In the genomic region with DNA sequence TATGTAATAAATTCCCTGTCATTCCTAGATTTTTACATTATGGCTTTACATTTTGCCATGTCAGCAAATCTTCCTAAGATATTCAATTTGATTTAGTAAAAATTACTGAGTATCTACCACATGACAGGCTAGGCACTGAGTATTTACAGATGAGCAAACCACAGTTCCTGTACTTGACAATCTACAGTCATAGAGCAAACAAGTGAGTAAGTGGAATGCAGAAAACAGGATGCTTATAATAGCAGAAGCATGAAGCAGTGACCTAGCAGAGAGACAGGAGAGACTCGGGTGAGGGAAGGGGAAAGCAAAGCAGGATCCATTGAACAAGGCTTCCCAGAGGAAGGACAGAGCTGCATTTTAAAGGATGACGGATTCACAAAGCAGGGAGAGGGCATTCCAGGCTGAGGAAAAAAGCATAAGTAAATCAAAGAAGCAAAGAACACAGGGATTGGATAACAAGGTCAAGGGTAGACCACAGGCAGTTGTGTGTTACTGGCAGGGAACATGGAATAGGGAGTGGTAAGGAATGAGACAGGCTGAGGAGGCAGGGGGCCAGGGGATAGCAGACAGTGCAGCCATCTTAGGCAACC, we compare ENCODE assay signal across 13 cellular contexts.
A peak's percentile ranks its signal among the peaks of the same experiment; 100 is the strongest.
DNase-seq lines count a peak whose midpoint lies in the region; ATAC-seq and TF ChIP-seq lines count a peak whose summit lies in the region.
"Had no signal": no experiment of that assay in that cellular context is flagged by ENCODE, and none has a peak within 500 bp of the region (broad histone marks: within the 10 kb centered on the region; RNA-seq: fewer than 3 reads in every experiment).

No MANE protein-coding gene starts in this region.

- H3K27ac Mint-ChIP-seq in GM23338: no peak overlapping the region
- H3K27ac Mint-ChIP-seq in activated CD4-positive, alpha-beta memory T cell treated with anti-CD3 and anti-CD28 coated beads, Interleukin-2, amount 10 ng/mL, durations not matched to agents 7 days and 5 days: no peak overlapping the region
- no peak overlapping the region for H3K27ac Mint-ChIP-seq in effector memory CD8-positive, alpha-beta T cell
- H3K27ac Mint-ChIP-seq: T-helper 2 cell treated with Interferon-gamma antibody and Interleukin-4, amounts not matched to agents 5 μg/mL and 100 μg/mL, for 36 hours had no signal

- TF ChIP-seq CTCF in GM23338 (conservative IDR thresholded peaks at IDR 0.05; ENCODE audit: low read depth in 2 of 2) (no peak), foreskin keratinocyte (conservative IDR thresholded peaks at IDR 0.05) (no peak)

- peaks cover 3% of the 10 kb centered on the region; the same call in 1 of the 3 replicates for H3K9me3 Mint-ChIP-seq in GM23338
- H3K9me3 Mint-ChIP-seq in activated CD4-positive, alpha-beta memory T cell treated with anti-CD3 and anti-CD28 coated beads, Interleukin-2, amount 10 ng/mL, durations not matched to agents 7 days and 5 days: no peaks in the 10 kb centered on the region
- H3K9me3 Mint-ChIP-seq in effector memory CD8-positive, alpha-beta T cell: no peaks in the 10 kb centered on the region
- H3K9me3 Mint-ChIP-seq: T-helper 2 cell treated with Interferon-gamma antibody and Interleukin-4, amounts not matched to agents 5 μg/mL and 100 μg/mL, for 36 hours had no signal

- H3K27me3 Mint-ChIP-seq in GM23338 (ENCODE audit: insufficient read depth, low read depth, poor library complexity): no peaks in the 10 kb centered on the region
- H3K27me3 Mint-ChIP-seq in activated CD4-positive, alpha-beta memory T cell treated with anti-CD3 and anti-CD28 coated beads, Interleukin-2, amount 10 ng/mL, durations not matched to agents 7 days and 5 days: peaks cover 3% of the 10 kb centered on the region
- H3K27me3 Mint-ChIP-seq in effector memory CD8-positive, alpha-beta T cell: peaks cover 21 to 29% of the 10 kb centered on the region in 2 donors

- H2AFZ ChIP-seq in GM23338: peak overlapping the region; percentile 23; the same call in 1 of the 2 replicates

- peak overlapping the region; percentile 12 for H3K9ac ChIP-seq in adipocyte (ENCODE audit: low read length)

- H3K4me3 ChIP-seq in GM23338: no peak overlapping the region
- no peak overlapping the region for H3K4me3 ChIP-seq in adipocyte (ENCODE audit: low read length)
- H3K4me3 ChIP-seq in skeletal muscle cell (ENCODE audit: low read depth, low read length): no peak overlapping the region
- H3K4me3 ChIP-seq: body of pancreas, lower lobe of right lung, upper lobe of left lung had no signal

- H3K36me3 Mint-ChIP-seq in GM23338 (ENCODE audit: low read depth): no peaks in the 10 kb centered on the region
- H3K36me3 Mint-ChIP-seq in activated CD4-positive, alpha-beta memory T cell treated with anti-CD3 and anti-CD28 coated beads, Interleukin-2, amount 10 ng/mL, durations not matched to agents 7 days and 5 days (ENCODE audit: low read depth): no peaks in the 10 kb centered on the region
- no peaks in the 10 kb centered on the region for H3K36me3 Mint-ChIP-seq in effector memory CD8-positive, alpha-beta T cell (ENCODE audit: insufficient read depth)

- no peaks in the 10 kb centered on the region for H4K20me1 ChIP-seq in GM23338 (replicated peaks; ENCODE audit: insufficient read depth)

- H3K4me1 ChIP-seq in GM23338 (ENCODE audit: insufficient read depth) (no peaks in the 10 kb centered on the region; the same call in 1 of the 2 replicates), adipocyte (ENCODE audit: control insufficient read depth, insufficient read depth, low read length) (peaks cover 18% of the 10 kb centered on the region), foreskin keratinocyte (no peaks in the 10 kb centered on the region)
- H3K4me1 ChIP-seq: body of pancreas, lower lobe of right lung, upper lobe of left lung had no signal

- no peak overlapping the region for H3K4me2 ChIP-seq in GM23338

- no peak for DNase-seq in GM23338 (ENCODE audit: low spot score)
- DNase-seq in adipocyte (ENCODE audit: low read depth): peak; percentile 65
- peak; percentile 50 to 51 for DNase-seq in foreskin keratinocyte
- DNase-seq in skeletal muscle cell (ENCODE audit: low read depth): peak; percentile 62
- no peak for DNase-seq in stimulated activated naive CD4-positive, alpha-beta T cell treated with Interleukin-2 at 50 U/mL for 16 hours (lab: John Stamatoyannopoulos, UW)
- no peak for DNase-seq in NCI-H1092 (lab: John Stamatoyannopoulos, UW)
- DNase-seq in activated CD4-positive, alpha-beta memory T cell treated with anti-CD3 and anti-CD28 coated beads, Interleukin-2, amount 10 ng/mL, durations not matched to agents 7 days and 5 days: no peak
- DNase-seq in effector memory CD8-positive, alpha-beta T cell: no peak
- DNase-seq: lower lobe of right lung, NCI-H774, upper lobe of left lung had no signal

- no peaks in the 10 kb centered on the region for H3K27me3 ChIP-seq in GM23338 (ENCODE audit: insufficient read depth)
- peaks cover 3% of the 10 kb centered on the region for H3K27me3 ChIP-seq in adipocyte (replicated peaks; ENCODE audit: control insufficient read depth, insufficient read depth, low read length)
- peaks cover 67% of the 10 kb centered on the region for H3K27me3 ChIP-seq in foreskin keratinocyte
- H3K27me3 ChIP-seq: body of pancreas, upper lobe of left lung had no signal

- no peaks in the 10 kb centered on the region for H3K79me2 ChIP-seq in GM23338 (replicated peaks; ENCODE audit: insufficient read depth)

- ATAC-seq in GM23338: no peak
- ATAC-seq in foreskin keratinocyte: peak; percentile 55
- ATAC-seq in effector memory CD8-positive, alpha-beta T cell (replicated peaks): no peak
- ATAC-seq: body of pancreas had no signal

- H3K9me2 ChIP-seq in GM23338 (ENCODE audit: insufficient read depth): peaks cover 7% of the 10 kb centered on the region

- no peaks in the 10 kb centered on the region for H3K4me1 Mint-ChIP-seq in GM23338
- H3K4me1 Mint-ChIP-seq in activated CD4-positive, alpha-beta memory T cell treated with anti-CD3 and anti-CD28 coated beads, Interleukin-2, amount 10 ng/mL, durations not matched to agents 7 days and 5 days: no peaks in the 10 kb centered on the region
- no peaks in the 10 kb centered on the region for H3K4me1 Mint-ChIP-seq in effector memory CD8-positive, alpha-beta T cell (ENCODE audit: low read depth in 2 of 2)

- CTCF ChIA-PET in activated CD4-positive, alpha-beta memory T cell treated with anti-CD3 and anti-CD28 coated beads, Interleukin-2, amount 10 ng/mL, durations not matched to agents 7 days and 5 days (lab: Charles Lee): no interaction called here

- no peaks in the 10 kb centered on the region for H3F3A ChIP-seq in GM23338 (replicated peaks; ENCODE audit: low read depth)

- no peak overlapping the region for H3K27ac ChIP-seq in GM23338 (ENCODE audit: low read depth)
- H3K27ac ChIP-seq in foreskin keratinocyte: no peak overlapping the region
- H3K27ac ChIP-seq: body of pancreas, lower lobe of right lung, upper lobe of left lung had no signal

- no peaks in the 10 kb centered on the region for H3K36me3 ChIP-seq in GM23338 (ENCODE audit: insufficient read depth)
- H3K36me3 ChIP-seq in adipocyte (ENCODE audit: control insufficient read depth, insufficient read depth, low read length, severe bottlenecking): no peaks in the 10 kb centered on the region
- H3K36me3 ChIP-seq: lower lobe of right lung, upper lobe of left lung had no signal

- H3K9me3 ChIP-seq in adipocyte (ENCODE audit: control insufficient read depth, low read length): no peaks in the 10 kb centered on the region
- H3K9me3 ChIP-seq: body of pancreas, lower lobe of right lung, upper lobe of left lung had no signal

- POLR2A ChIA-PET in activated CD4-positive, alpha-beta memory T cell treated with anti-CD3 and anti-CD28 coated beads, Interleukin-2, amount 10 ng/mL, durations not matched to agents 7 days and 5 days (lab: Charles Lee): no interaction called here

- no peak overlapping the region for H3K4me3 Mint-ChIP-seq in GM23338
- no peak overlapping the region for H3K4me3 Mint-ChIP-seq in activated CD4-positive, alpha-beta memory T cell treated with anti-CD3 and anti-CD28 coated beads, Interleukin-2, amount 10 ng/mL, durations not matched to agents 7 days and 5 days
- H3K4me3 Mint-ChIP-seq in effector memory CD8-positive, alpha-beta T cell: no peak overlapping the region
- H3K4me3 Mint-ChIP-seq: T-helper 2 cell treated with Interferon-gamma antibody and Interleukin-4, amounts not matched to agents 5 μg/mL and 100 μg/mL, for 36 hours had no signal

TF ChIP-seq in GM23338, 12 proteins besides CTCF, POLR2A, EP300 and RAD21 (continues in another document):
- no peak for TF ChIP-seq STAT1 (IDR thresholded peaks at IDR 0.05; ENCODE audit: unreplicated experiment)
- no peak for TF ChIP-seq ZNF114 (CRISPR knock-in tag; IDR thresholded peaks at IDR 0.05)
- TF ChIP-seq, protein P1, sequence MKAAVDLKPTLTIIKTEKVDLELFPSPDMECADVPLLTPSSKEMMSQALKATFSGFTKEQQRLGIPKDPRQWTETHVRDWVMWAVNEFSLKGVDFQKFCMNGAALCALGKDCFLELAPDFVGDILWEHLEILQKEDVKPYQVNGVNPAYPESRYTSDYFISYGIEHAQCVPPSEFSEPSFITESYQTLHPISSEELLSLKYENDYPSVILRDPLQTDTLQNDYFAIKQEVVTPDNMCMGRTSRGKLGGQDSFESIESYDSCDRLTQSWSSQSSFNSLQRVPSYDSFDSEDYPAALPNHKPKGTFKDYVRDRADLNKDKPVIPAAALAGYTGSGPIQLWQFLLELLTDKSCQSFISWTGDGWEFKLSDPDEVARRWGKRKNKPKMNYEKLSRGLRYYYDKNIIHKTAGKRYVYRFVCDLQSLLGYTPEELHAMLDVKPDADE (IDR thresholded peaks at IDR 0.05): no peak
- TF ChIP-seq NANOG (IDR thresholded peaks at IDR 0.05; ENCODE audit: borderline replicate concordance): no peak

Comparison
In these comparisons a context has a peak if more than half of its experiments do, and no peak if none do; other contexts are left out.
1. DNase-seq: peak in adipocyte (single experiment), foreskin keratinocyte (2 of 2) and skeletal muscle cell (single experiment); none in GM23338 (single experiment), stimulated activated naive CD4-positive, alpha-beta T cell treated with Interleukin-2 at 50 U/mL for 16 hours (single experiment), NCI-H1092 (single experiment), activated CD4-positive, alpha-beta memory T cell treated with anti-CD3 and anti-CD28 coated beads, Interleukin-2, amount 10 ng/mL, durations not matched to agents 7 days and 5 days (single experiment) and effector memory CD8-positive, alpha-beta T cell (0 of 3).